ENCODE assay signal across 22 cellular contexts in genomic region chr10:70352401-70353097, GRCh38. TPM values are rescaled to one million over a fixed set of nuclear protein-coding genes. Genes with fewer than 3 reads are reported as not detected.
DNase-seq lines count a peak whose midpoint lies in the region; ATAC-seq and TF ChIP-seq lines count a peak whose summit lies in the region.
"Had no signal": no experiment of that assay in that cellular context is flagged by ENCODE, and none has a peak within 500 bp of the region (broad histone marks: within the 10 kb centered on the region; RNA-seq: fewer than 3 reads in every experiment).

No MANE protein-coding gene starts in this region.

- TF ChIP-seq POLR2A in spleen (IDR thresholded peaks at IDR 0.05), result no peak

- no peaks in the 10 kb centered on the region for H3K9me2 ChIP-seq in PC-9 (ENCODE audit: insufficient read depth)

- TF ChIP-seq CTCF in PC-9 (conservative IDR thresholded peaks at IDR 0.05) (no peak), fibroblast of pulmonary artery (IDR thresholded peaks at IDR 0.05; ENCODE audit: low read length, missing control alignments) (no peak), spleen (IDR thresholded peaks at IDR 0.05 in 8 of 11, conservative IDR thresholded peaks at IDR 0.05 in 3 of 11) (no peak)

- no peaks in the 10 kb centered on the region for H3K27me3 ChIP-seq in PC-9 (ENCODE audit: insufficient read depth, low read depth)
- no peaks in the 10 kb centered on the region for H3K27me3 ChIP-seq in spleen (replicated peaks in 1 of 7)
- H3K27me3 ChIP-seq: BLaER1, body of pancreas, colonic mucosa, pancreas, Peyer's patch, transverse colon had no signal

- H3K79me2 ChIP-seq in PC-9 (ENCODE audit: low read depth), result 0 out of 2 replicates have a peak, but pooled peaks cover 3% of the 10 kb centered on the region

- DNase-seq in SIG-M5 treated with dmso at 0.1 percent for 504 hours (lab: John Stamatoyannopoulos, UW; ENCODE audit: unreplicated experiment) (peak; percentile 62), SIG-M5 (lab: John Stamatoyannopoulos, UW) (no peak), PC-9 (no peak), fibroblast of pulmonary artery (ENCODE audit: low read depth) (peak; percentile 39), spleen (peak; percentile 50), EL (no peak)
- DNase-seq: 8988T; activated T-cell treated with anti-CD3 and anti-CD28 coated beads, Interleukin-2, amount 50 U/mL, for 72 hours; colonic mucosa; H9; naive thymus-derived CD4-positive, alpha-beta T cell; NCI-H1105 treated with DMSO at 0.1 percent for 48 hours; NCI-H2107; NCI-H69; pancreas; Peyer's patch; transverse colon had no signal

- 42 to 75% (median 52%) methylated on average over 6 of the region's 6 CpGs for WGBS in spleen, 5 donors

- intact Hi-C loops in PC-9 (cut with micrococcal nuclease; ENCODE audit: unreplicated experiment) (no loop called here), spleen (cut with DNase I; ENCODE audit: low total_unique reads) (no loop called here)

- H3K4me2 ChIP-seq in PC-9, result peak overlapping the region; percentile 52
- H3K4me2 ChIP-seq: BLaER1 had no signal

- POLR2A ChIA-PET in PC-9 (lab: Charles Lee; ENCODE audit: unreplicated experiment), result no interaction called here

- peaks cover 11% of the 10 kb centered on the region; the same call in 1 of the 2 replicates for H3F3A ChIP-seq in PC-9 (ENCODE audit: insufficient read depth, low read depth)

- H3K27ac ChIP-seq in PC-9 (no peak overlapping the region), spleen (no peak overlapping the region)
- H3K27ac ChIP-seq: BLaER1, body of pancreas, colonic mucosa, pancreas, Peyer's patch, transverse colon had no signal

- no peaks in the 10 kb centered on the region for H4K20me1 ChIP-seq in PC-9 (ENCODE audit: insufficient read depth)

- no peaks in the 10 kb centered on the region for H3K9me3 ChIP-seq in PC-9 (ENCODE audit: insufficient read depth, low read depth)
- H3K9me3 ChIP-seq in spleen, result no peaks in the 10 kb centered on the region
- H3K9me3 ChIP-seq: BLaER1, body of pancreas, colonic mucosa, pancreas, Peyer's patch, transverse colon had no signal

- CTCF ChIA-PET in PC-9 (lab: Charles Lee), result no interaction called here

- no TSS peak for BruUV-seq in PC-9 (replicated peaks; lab: Mats Ljungman, UMichigan)

- ATAC-seq in GM18520 (IDR thresholded peaks at IDR 0.05; ENCODE audit: unreplicated experiment), result no peak
- no peak for ATAC-seq in HG03280 (IDR thresholded peaks at IDR 0.05; ENCODE audit: unreplicated experiment)
- ATAC-seq: activated T-cell treated with anti-CD3 and anti-CD28 coated beads, Interleukin-2, amount 50 U/mL, for 72 hours; body of pancreas; GM12878; naive thymus-derived CD4-positive, alpha-beta T cell; pancreas had no signal

- H3K36me3 ChIP-seq in PC-9 (ENCODE audit: low read depth), result no peaks in the 10 kb centered on the region
- H3K36me3 ChIP-seq in spleen, result no peaks in the 10 kb centered on the region
- H3K36me3 ChIP-seq: BLaER1, colonic mucosa, pancreas, Peyer's patch, transverse colon had no signal

- H3K4me3 ChIP-seq in PC-9 (no peak overlapping the region), fibroblast of pulmonary artery (replicated peaks; ENCODE audit: low read depth, low read length) (no peak overlapping the region), spleen (no peak overlapping the region)
- H3K4me3 ChIP-seq: BLaER1, body of pancreas, colonic mucosa, GM12878, pancreas, Peyer's patch, transverse colon had no signal

- H2AFZ ChIP-seq in PC-9, result 0 out of 2 replicates have a peak overlapping the region, but pooled peaks have one; percentile 30

- peaks cover 19% of the 10 kb centered on the region for H3K4me1 ChIP-seq in PC-9 (replicated peaks; ENCODE audit: insufficient read depth)
- peaks cover 9 to 68% (median 34%) of the 10 kb centered on the region in 6 donors for H3K4me1 ChIP-seq in spleen
- H3K4me1 ChIP-seq: colonic mucosa had no signal

RNA-seq across cellular contexts. Expression of gene LRRC20, which starts 29.9 kb away (rescaled TPM):
- 40.2 and 41.5 TPM in 2 replicates for total RNA-seq in PC-9 (2021)
- total RNA-seq in spleen, result 1 to 10 TPM; 2.4 to 4.9 (median 3.9) TPM
- 1 to 10 TPM; 1.6 to 3.6 (median 2.9) TPM for polyA plus RNA-seq in spleen

RNA-seq across cellular contexts. Expression of gene EIF4EBP2, which starts 51.4 kb away (rescaled TPM):
- 57.4 and 80.3 TPM in 2 replicates for total RNA-seq in PC-9 (2021)
- total RNA-seq in spleen, result 10 to 100 TPM; 44.7 to 82.5 (median 71.3) TPM
- polyA plus RNA-seq in spleen, result 10 to 100 TPM; 12.5 to 22.8 (median 15.7) TPM

Comparison
In these comparisons a context has a peak if more than half of its experiments do, and no peak if none do; other contexts are left out.
1. DNase-seq: peak in SIG-M5 treated with dmso at 0.1 percent for 504 hours (single experiment), fibroblast of pulmonary artery (single experiment) and spleen (single experiment); none in SIG-M5 (single experiment), PC-9 (0 of 2) and EL (single experiment).